8 cellular contexts compared by ENCODE assay signal in genomic region chr1:8427493-8427892, GRCh38.
DNase-seq lines count a peak whose midpoint lies in the region; ATAC-seq lines count a peak whose summit lies in the region.

No MANE protein-coding gene starts in this region.

- ATAC-seq in GM18517 (IDR thresholded peaks at IDR 0.05; ENCODE audit: unreplicated experiment): peak; percentile 53
- peak; percentile 65 for ATAC-seq in HG02610 (IDR thresholded peaks at IDR 0.05; ENCODE audit: unreplicated experiment)

- DNase-seq in NOMO-1 treated with dmso at 0.1 percent for 144 hours (lab: John Stamatoyannopoulos, UW; ENCODE audit: unreplicated experiment): peak; percentile 82
- peak; percentile 56 for DNase-seq in fibroblast of peridontal ligament (ENCODE audit: extremely low read depth)
- no peak for DNase-seq in epidermal melanocyte (ENCODE audit: insufficient read length, low spot score)
- DNase-seq in AG20443 (ENCODE audit: low spot score): no peak
- DNase-seq in glomerular visceral epithelial cell (ENCODE audit: extremely low spot score): no peak
- DNase-seq in activated CD4-positive, alpha-beta T cell treated with anti-CD3 and anti-CD28 coated beads, Interleukin-2, amount 50 U/mL, for 48 hours: no peak

Comparison
In these comparisons a context has a peak if more than half of its experiments do, and no peak if none do; other contexts are left out.
1. DNase-seq: peak in NOMO-1 treated with dmso at 0.1 percent for 144 hours (single experiment) and fibroblast of peridontal ligament (single experiment); none in epidermal melanocyte (single experiment), AG20443 (single experiment), glomerular visceral epithelial cell (single experiment) and activated CD4-positive, alpha-beta T cell treated with anti-CD3 and anti-CD28 coated beads, Interleukin-2, amount 50 U/mL, for 48 hours (0 of 2).